Comparison of ENCODE assay signal across 25 cellular contexts in the genomic region with DNA sequence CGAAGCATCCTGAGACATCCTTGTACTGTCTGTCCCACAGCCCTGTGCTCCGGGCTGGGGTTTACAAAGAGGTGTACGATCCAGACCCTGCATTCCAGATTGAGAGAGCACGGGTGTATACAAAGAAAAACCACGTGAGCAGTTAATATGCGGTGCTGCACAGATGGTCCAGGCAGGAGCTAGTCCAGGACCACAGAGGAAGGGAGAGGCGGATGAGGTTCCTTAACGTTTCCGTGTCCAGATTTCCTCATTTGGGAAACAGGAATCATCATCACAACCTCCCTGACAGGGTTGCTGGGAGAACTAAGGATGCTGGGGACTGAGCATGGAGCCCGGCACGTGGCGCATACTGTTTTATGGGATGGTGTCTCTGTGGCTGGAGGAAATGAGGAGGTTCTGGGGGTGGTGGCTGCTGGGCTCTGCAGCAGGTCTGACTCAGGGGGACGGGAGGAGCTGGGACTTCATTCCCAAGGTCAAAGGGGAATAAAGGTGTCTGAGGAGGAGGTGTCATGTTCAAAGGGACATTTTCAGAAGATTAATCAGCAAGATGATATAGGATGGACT. TPM values are rescaled to one million over a fixed set of nuclear protein-coding genes. Genes with fewer than 3 reads are reported as not detected.
DNase-seq lines count a peak whose midpoint lies in the region; ATAC-seq and TF ChIP-seq lines count a peak whose summit lies in the region.
"Had no signal": no experiment of that assay in that cellular context is flagged by ENCODE, and none has a peak within 500 bp of the region (broad histone marks: within the 10 kb centered on the region; RNA-seq: fewer than 3 reads in every experiment).

No MANE protein-coding gene starts in this region.

- H4K20me1 ChIP-seq in DND-41 (ENCODE audit: insufficient read depth, low read length), result no peaks in the 10 kb centered on the region
- H4K20me1 ChIP-seq: BLaER1 had no signal

- no peaks in the 10 kb centered on the region for H3K36me3 Mint-ChIP-seq in activated naive CD4-positive, alpha-beta T cell treated with anti-CD3 and anti-CD28 coated beads, Interleukin-2, amount 50 U/mL, for 72 hours
- H3K36me3 Mint-ChIP-seq in activated naive CD4-positive, alpha-beta T cell treated with anti-CD3 and anti-CD28 coated beads, Interleukin-2, amount 10 ng/mL, durations not matched to agents 7 days and 5 days, result peaks cover 59% of the 10 kb centered on the region

- H4K8ac ChIP-seq in neuronal stem cell (ENCODE audit: low read depth, low read length), result no peak overlapping the region

- ATAC-seq in activated naive CD4-positive, alpha-beta T cell treated with anti-CD3 and anti-CD28 coated beads, Interleukin-2, amount 50 U/mL, for 72 hours, result no peak
- ATAC-seq in DND-41 (ENCODE audit: insufficient read depth, low read depth), result no peak
- no peak for ATAC-seq in HG03354 (IDR thresholded peaks at IDR 0.05; ENCODE audit: poor library complexity, severe bottlenecking, unreplicated experiment)
- ATAC-seq: Panc1 had no signal

- no peak overlapping the region for H4K91ac ChIP-seq in neuronal stem cell (ENCODE audit: low read depth, low read length, poor library complexity)

- no peak overlapping the region for H3K14ac ChIP-seq in neuronal stem cell (ENCODE audit: low read length)

- TF ChIP-seq CTCF in DND-41 (IDR thresholded peaks at IDR 0.05; ENCODE audit: borderline replicate concordance, extremely low read depth, low read length, poor library complexity, severe bottlenecking) (no peak), WERI-Rb-1 (IDR thresholded peaks at IDR 0.05; ENCODE audit: low read depth, low read length) (no peak)

- peak overlapping the region; percentile 14 to 56 for H3K27ac Mint-ChIP-seq in activated naive CD4-positive, alpha-beta T cell treated with anti-CD3 and anti-CD28 coated beads, Interleukin-2, amount 50 U/mL, for 72 hours
- no peak overlapping the region for H3K27ac Mint-ChIP-seq in activated naive CD4-positive, alpha-beta T cell treated with anti-CD3 and anti-CD28 coated beads, Interleukin-2, amount 10 ng/mL, durations not matched to agents 7 days and 5 days
- H3K27ac Mint-ChIP-seq: CD4-positive, alpha-beta T cell; GM23338; HFFc6 had no signal

- H3K4me3 Mint-ChIP-seq in activated naive CD4-positive, alpha-beta T cell treated with anti-CD3 and anti-CD28 coated beads, Interleukin-2, amount 10 ng/mL, durations not matched to agents 7 days and 5 days, result no peak overlapping the region
- H3K4me3 Mint-ChIP-seq: CD4-positive, alpha-beta T cell; GM23338; HFFc6 had no signal

- no peak overlapping the region for H2AFZ ChIP-seq in DND-41 (ENCODE audit: low read depth, low read length)
- H2AFZ ChIP-seq in neuronal stem cell (ENCODE audit: low read length), result no peak overlapping the region
- H2AFZ ChIP-seq: GM23338 had no signal

- H3K36me3 ChIP-seq in DND-41 (ENCODE audit: insufficient read depth, low read length) (peaks cover 17% of the 10 kb centered on the region), WERI-Rb-1 (no peaks in the 10 kb centered on the region), neuronal stem cell (replicated peaks in 1 of 2; ENCODE audit: control insufficient read depth in 2 of 2, insufficient read depth in 2 of 2, low read length in 2 of 2) (peaks cover 6 to 46% of the 10 kb centered on the region in 2 donors)
- H3K36me3 ChIP-seq: BLaER1, HAP-1 had no signal

- H3K27ac ChIP-seq in DND-41 (ENCODE audit: low read length), result peak overlapping the region; percentile 12; the same call in 1 of the 2 replicates
- H3K27ac ChIP-seq in WERI-Rb-1, result 0 out of 2 replicates have a peak overlapping the region, but pooled peaks have one; percentile 15
- no peak overlapping the region for H3K27ac ChIP-seq in neuronal stem cell (replicated peaks; ENCODE audit: low read length)
- H3K27ac ChIP-seq: BLaER1, HL-60, RWPE1 had no signal

- H3K4me2 ChIP-seq in DND-41 (ENCODE audit: insufficient read depth, low read length) (no peak overlapping the region), neuronal stem cell (ENCODE audit: insufficient read depth, low read length, poor library complexity, severe bottlenecking) (no peak overlapping the region)
- H3K4me2 ChIP-seq: BLaER1, GM23338 had no signal

- no peak overlapping the region for H3K18ac ChIP-seq in neuronal stem cell (ENCODE audit: low read length)

- no peak overlapping the region for H2BK12ac ChIP-seq in neuronal stem cell (ENCODE audit: low read length)

- peaks cover 14% of the 10 kb centered on the region for H3K4me1 ChIP-seq in DND-41 (ENCODE audit: insufficient read depth, low read length)
- no peaks in the 10 kb centered on the region for H3K4me1 ChIP-seq in neuronal stem cell (ENCODE audit: control insufficient read depth in 2 of 2, insufficient read depth in 1 of 2, low read depth in 1 of 2, low read length in 2 of 2)
- H3K4me1 ChIP-seq: HAP-1 had no signal

- no peak overlapping the region for H3K4ac ChIP-seq in neuronal stem cell (ENCODE audit: low read length)

- no peaks in the 10 kb centered on the region for H3K27me3 Mint-ChIP-seq in activated naive CD4-positive, alpha-beta T cell treated with anti-CD3 and anti-CD28 coated beads, Interleukin-2, amount 10 ng/mL, durations not matched to agents 7 days and 5 days
- H3K27me3 Mint-ChIP-seq: CD4-positive, alpha-beta T cell had no signal

- H2BK120ac ChIP-seq in neuronal stem cell (ENCODE audit: low read depth, low read length), result no peak overlapping the region

- DNase-seq in activated naive CD4-positive, alpha-beta T cell treated with anti-CD3 and anti-CD28 coated beads, Interleukin-2, amount 50 U/mL, for 72 hours (ENCODE audit: low spot score in 2 of 2), result no peak
- DNase-seq in activated naive CD4-positive, alpha-beta T cell treated with anti-CD3 and anti-CD28 coated beads, Interleukin-2, amount 10 ng/mL, durations not matched to agents 7 days and 5 days, result no peak
- DNase-seq in DND-41 (no peak), WERI-Rb-1 (no peak), neuronal stem cell (ENCODE audit: low spot score) (no peak), ACHN (no peak), DMS53 treated with DMSO at 0.1 percent for 48 hours (lab: John Stamatoyannopoulos, UW; ENCODE audit: unreplicated experiment) (no peak)
- DNase-seq: GF-D8, HFFc6, NCI-H1092, NCI-H1417 treated with DMSO at 0.1 percent for 48 hours, NCI-H187, NCI-H2081 treated with DMSO at 0.1 percent for 48 hours, NCI-H2171, NCI-H226, NCI-H510A, SHP77 had no signal

- H3K4me3 ChIP-seq in DND-41 (ENCODE audit: low read depth in 1 of 2, low read length in 2 of 2) (no peak overlapping the region), WERI-Rb-1 (ENCODE audit: low read depth, low read length) (no peak overlapping the region), neuronal stem cell (ENCODE audit: low read length in 2 of 2) (no peak overlapping the region)
- H3K4me3 ChIP-seq: BLaER1, GM23338, HAP-1 had no signal

- no peak overlapping the region for H3K23ac ChIP-seq in neuronal stem cell (ENCODE audit: low read depth, low read length, poor library complexity)

- H3K9ac ChIP-seq in DND-41 (ENCODE audit: low read depth, low read length), result no peak overlapping the region
- no peak overlapping the region for H3K9ac ChIP-seq in neuronal stem cell (ENCODE audit: low read depth, low read length, poor library complexity)
- H3K9ac ChIP-seq: BLaER1 had no signal

- H2BK5ac ChIP-seq in neuronal stem cell (ENCODE audit: low read length), result no peak overlapping the region

- in situ Hi-C loops in ACHN (cut with HindIII; ENCODE audit: low pct_ligation_motif_present, low pct_unique_long_range_greater_than_20kb, low sequenced_read_pairs), result no loop called here

- no peaks in the 10 kb centered on the region for H3K27me3 ChIP-seq in DND-41 (ENCODE audit: insufficient read depth, low read length, poor library complexity)
- no peaks in the 10 kb centered on the region for H3K27me3 ChIP-seq in WERI-Rb-1 (ENCODE audit: insufficient read depth, low read depth, severe bottlenecking)
- H3K27me3 ChIP-seq in neuronal stem cell (ENCODE audit: control insufficient read depth in 3 of 3, insufficient read depth in 3 of 3, low read depth in 1 of 3, low read length in 3 of 3), result no peaks in the 10 kb centered on the region
- H3K27me3 ChIP-seq: BLaER1 had no signal

- no peaks in the 10 kb centered on the region for H3K79me2 ChIP-seq in DND-41 (ENCODE audit: insufficient read depth, low read length)

- no CpG with 5 or more reads among the region's 13 CpGs for WGBS in neuronal stem cell (ENCODE audit: extremely low coverage in 2 of 2, insufficient read length in 2 of 2, insufficient replicate concordance in 1 of 2), 2 donors

- peaks cover 34% of the 10 kb centered on the region for H3K4me1 Mint-ChIP-seq in activated naive CD4-positive, alpha-beta T cell treated with anti-CD3 and anti-CD28 coated beads, Interleukin-2, amount 10 ng/mL, durations not matched to agents 7 days and 5 days

- H3K9me3 ChIP-seq in DND-41 (ENCODE audit: insufficient read depth, low read length, severe bottlenecking) (no peaks in the 10 kb centered on the region), WERI-Rb-1 (ENCODE audit: severe bottlenecking) (no peaks in the 10 kb centered on the region), neuronal stem cell (replicated peaks in 1 of 2; ENCODE audit: control insufficient read depth in 2 of 2, insufficient read depth in 1 of 2, low read depth in 1 of 2, low read length in 2 of 2) (no peaks in the 10 kb centered on the region)
- H3K9me3 ChIP-seq: BLaER1, HAP-1 had no signal

- peak overlapping the region; percentile 31 for H2AK5ac ChIP-seq in neuronal stem cell (ENCODE audit: low read depth, low read length)

- no peaks in the 10 kb centered on the region for H3K79me1 ChIP-seq in neuronal stem cell (ENCODE audit: low read depth, low read length)

- H2BK15ac ChIP-seq in neuronal stem cell (ENCODE audit: low read length), result no peak overlapping the region

- CTCF ChIA-PET in activated naive CD4-positive, alpha-beta T cell treated with anti-CD3 and anti-CD28 coated beads, Interleukin-2, amount 10 ng/mL, durations not matched to agents 7 days and 5 days (lab: Charles Lee), result interaction anchor here (1.0 to 15.3 kb wide), 11 partner anchors 11 to 261 kb away, joined by 3 to 192 read pairs (median 5); a partner anchor contains a TSS

- no peaks in the 10 kb centered on the region for H3K9me3 Mint-ChIP-seq in activated naive CD4-positive, alpha-beta T cell treated with anti-CD3 and anti-CD28 coated beads, Interleukin-2, amount 50 U/mL, for 72 hours
- H3K9me3 Mint-ChIP-seq in activated naive CD4-positive, alpha-beta T cell treated with anti-CD3 and anti-CD28 coated beads, Interleukin-2, amount 10 ng/mL, durations not matched to agents 7 days and 5 days, result no peaks in the 10 kb centered on the region
- H3K9me3 Mint-ChIP-seq: CD4-positive, alpha-beta T cell; GM23338; HFFc6 had no signal

RNA-seq across cellular contexts. Expression of a gene that starts 26.2 kb away (rescaled TPM):
- total RNA-seq in activated naive CD4-positive, alpha-beta T cell treated with anti-CD3 and anti-CD28 coated beads, Interleukin-2, amount 50 U/mL, for 72 hours, result 10 to 100 TPM; 15.2 to 22.0 TPM
- polyA plus RNA-seq in neuronal stem cell (2013, experiment 1 of 2), result 16.5 TPM
- polyA plus RNA-seq in neuronal stem cell (2013, experiment 2 of 2), result 15.9 TPM
